ENCODE assay signal across 10 cellular contexts in genomic region chr1:84959294-84959693, GRCh38. TPM values are rescaled to one million over a fixed set of nuclear protein-coding genes. Genes with fewer than 3 reads are reported as not detected.
DNase-seq lines count a peak whose midpoint lies in the region; ATAC-seq and TF ChIP-seq lines count a peak whose summit lies in the region.
"Had no signal": no experiment of that assay in that cellular context is flagged by ENCODE, and none has a peak within 500 bp of the region (broad histone marks: within the 10 kb centered on the region; RNA-seq: fewer than 3 reads in every experiment).

No MANE protein-coding gene starts in this region.

- H3K4me3 ChIP-seq in adrenal gland (no peak overlapping the region), endodermal cell (ENCODE audit: low read length) (no peak overlapping the region)
- H3K4me3 ChIP-seq: prostate gland, thoracic aorta had no signal

- no peak overlapping the region for H3K4me3 Mint-ChIP-seq in endodermal cell

- ATAC-seq in GM18498 (IDR thresholded peaks at IDR 0.05; ENCODE audit: unreplicated experiment) (peak; percentile 88), GM21447 (IDR thresholded peaks at IDR 0.05; ENCODE audit: unreplicated experiment) (peak; percentile 81), HG03342 (IDR thresholded peaks at IDR 0.05; ENCODE audit: unreplicated experiment) (peak; percentile 91)

- H3K9ac ChIP-seq in endodermal cell (ENCODE audit: extremely low read depth, low read length, poor library complexity, severe bottlenecking): no peak overlapping the region

- H3K4me1 ChIP-seq in adrenal gland (replicated peaks in 1 of 2) (peaks cover 15 to 19% of the 10 kb centered on the region in 2 donors), endodermal cell (ENCODE audit: control insufficient read depth, insufficient read depth, low read length) (no peaks in the 10 kb centered on the region)
- H3K4me1 ChIP-seq: prostate gland had no signal

- TF ChIP-seq CTCF in adrenal gland (IDR thresholded peaks at IDR 0.05) (no peak), endodermal cell (conservative IDR thresholded peaks at IDR 0.05) (no peak)

- no peaks in the 10 kb centered on the region for H3K4me1 Mint-ChIP-seq in endodermal cell

- H3K27me3 ChIP-seq in adrenal gland: no peaks in the 10 kb centered on the region
- H3K27me3 ChIP-seq in endodermal cell (ENCODE audit: control insufficient read depth, insufficient read depth, low read length, poor library complexity, severe bottlenecking): no peaks in the 10 kb centered on the region

- DNase-seq in central memory CD4-positive, alpha-beta T cell: peak; percentile 18
- DNase-seq in head of caudate nucleus: no peak
- no peak for DNase-seq in NCI-H128 (lab: John Stamatoyannopoulos, UW; ENCODE audit: unreplicated experiment)
- DNase-seq in adrenal gland: no peak
- DNase-seq in endodermal cell: no peak

- H3K36me3 ChIP-seq in adrenal gland (replicated peaks in 1 of 2): no peaks in the 10 kb centered on the region
- no peaks in the 10 kb centered on the region for H3K36me3 ChIP-seq in endodermal cell (ENCODE audit: control insufficient read depth, insufficient read depth, low read length)
- H3K36me3 ChIP-seq: prostate gland, thoracic aorta had no signal

- TF ChIP-seq POLR2A in adrenal gland (IDR thresholded peaks at IDR 0.05): no peak

- H3K27ac ChIP-seq in adrenal gland (no peak overlapping the region), endodermal cell (ENCODE audit: low read depth, low read length) (no peak overlapping the region)
- H3K27ac ChIP-seq: prostate gland had no signal

- intact Hi-C loops in head of caudate nucleus (cut with DNase I): no loop called here
- intact Hi-C loops in adrenal gland (cut with DNase I): no loop called here

- 89 to 94% (median 91%) methylated on average over 5 of the region's 5 CpGs for WGBS in adrenal gland, 4 donors
- WGBS in endodermal cell (ENCODE audit: insufficient coverage in 1 of 2, insufficient read length in 1 of 2), 2 experiments: 93 to 96% methylated on average over 5 of the region's 5 CpGs

- H3K27ac Mint-ChIP-seq in endodermal cell: no peak overlapping the region

- H3K9me3 Mint-ChIP-seq in endodermal cell: no peaks in the 10 kb centered on the region

- H3K36me3 Mint-ChIP-seq in endodermal cell (ENCODE audit: low read depth): no peaks in the 10 kb centered on the region

- no peaks in the 10 kb centered on the region for H3K27me3 Mint-ChIP-seq in endodermal cell (ENCODE audit: insufficient read depth)

- no peaks in the 10 kb centered on the region for H3K9me3 ChIP-seq in adrenal gland (replicated peaks in 1 of 3)
- no peaks in the 10 kb centered on the region for H3K9me3 ChIP-seq in endodermal cell (ENCODE audit: control insufficient read depth, low read length)
- H3K9me3 ChIP-seq: prostate gland, thoracic aorta had no signal

RNA-seq across cellular contexts. Expression of gene MCOLN2, which starts 37.6 kb away (rescaled TPM):
- total RNA-seq in adrenal gland (10 to 100 TPM in 6 of 8 donors, 1 to 10 TPM in 2; 8.2 to 40.1 (median 14.8) TPM), endodermal cell (under 1 TPM; 0.20 to 0.29 TPM)
- polyA plus RNA-seq in adrenal gland: 10 to 100 TPM in 2 of 3 donors, 1 to 10 TPM in 1; 2.2 to 27.4 (median 19.4) TPM
- 0.46 TPM for polyA plus RNA-seq in endodermal cell (2013, experiment 1 of 2)
- not detected for polyA plus RNA-seq in endodermal cell (2013, experiment 2 of 2)

Comparison
In these comparisons a context has a peak if more than half of its experiments do, and no peak if none do; other contexts are left out.
1. RNA of gene MCOLN2, which starts 37.6 kb away (total RNA-seq): 8.2 to 40.1 TPM in adrenal gland; 0.20 to 0.29 TPM in endodermal cell; every median in the first group is over 4 times any median in the second.
2. Peak in every context shown above with its lines, with median percentiles within 50 percentile points of each other: ATAC-seq.